Comparison of ENCODE assay signal across 23 cellular contexts in the genomic region with DNA sequence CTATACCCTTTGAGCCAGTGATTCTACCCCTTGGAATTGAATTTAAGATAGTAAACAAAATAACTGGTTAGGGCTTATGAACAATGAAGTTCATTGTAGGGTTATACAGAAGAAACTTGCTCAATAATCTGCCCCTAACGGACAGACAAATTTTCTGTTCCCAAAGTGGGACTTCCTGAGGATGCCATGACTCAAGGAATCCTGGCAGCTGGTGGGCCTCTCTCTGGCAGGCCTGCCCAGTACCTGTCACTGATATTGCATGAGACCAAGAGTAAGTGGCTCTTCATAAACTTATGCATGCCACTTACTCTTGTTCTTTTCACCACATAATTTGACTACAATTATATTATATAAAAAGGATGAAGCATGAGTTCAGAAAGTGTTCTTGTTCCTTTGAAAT. TPM values are rescaled to one million over a fixed set of nuclear protein-coding genes. Genes with fewer than 3 reads are reported as not detected.
A peak's percentile ranks its signal among the peaks of the same experiment; 100 is the strongest.
DNase-seq lines count a peak whose midpoint lies in the region; ATAC-seq and TF ChIP-seq lines count a peak whose summit lies in the region.
"Had no signal": no experiment of that assay in that cellular context is flagged by ENCODE, and none has a peak within 500 bp of the region (broad histone marks: within the 10 kb centered on the region; RNA-seq: fewer than 3 reads in every experiment).

No MANE protein-coding gene starts in this region.

- no peaks in the 10 kb centered on the region for H3K27me3 ChIP-seq in heart left ventricle
- H3K27me3 ChIP-seq: SJCRH30 had no signal

- 16 to 36% (median 22%) methylated on average over 1 of the region's 1 CpG for WGBS in heart left ventricle, 4 donors

- H3K27ac Mint-ChIP-seq in central memory CD8-positive, alpha-beta T cell (ENCODE audit: low read depth), result peak overlapping the region; percentile 86
- H3K27ac Mint-ChIP-seq: GM23338 had no signal

- H3K36me3 Mint-ChIP-seq in central memory CD8-positive, alpha-beta T cell (ENCODE audit: insufficient read depth), result peaks cover 13% of the 10 kb centered on the region

- no peaks in the 10 kb centered on the region for H3K9me3 ChIP-seq in heart left ventricle
- H3K9me3 ChIP-seq: HAP-1, SJCRH30 had no signal

- DNase-seq in heart left ventricle (peak in 2 of 5 donors; percentile 35 to 58), Right ventricle myocardium inferior (ENCODE audit: missing footprints) (no peak), glomerular endothelial cell (ENCODE audit: extremely low read depth, low read depth, low spot score) (peak; percentile 18), germinal center (ENCODE audit: low spot score) (no peak), NCI-H524 treated with DMSO at 0.1 percent for 48 hours (lab: John Stamatoyannopoulos, UW) (no peak)
- DNase-seq in central memory CD8-positive, alpha-beta T cell (ENCODE audit: low spot score in 2 of 2), result no peak
- DNase-seq: AML-193; C1 segment of cervical spinal cord; CD8-positive, alpha-beta memory T cell; KG1; NCI-H1092 treated with DMSO at 0.1 percent for 48 hours; NCI-H1436 treated with DMSO at 0.1 percent for 48 hours; NCI-H2029; NCI-H226; NCI-H510A treated with DMSO at 0.1 percent for 48 hours; NCI-H774; NK-92 treated with Interleukin-12 subunit alpha and Interleukin-12 subunit beta, amount 100 ng/mL, for 24 hours; SJCRH30 had no signal

- H3K36me3 ChIP-seq in heart left ventricle, result no peaks in the 10 kb centered on the region
- H3K36me3 ChIP-seq: HAP-1, SJCRH30 had no signal

- no peaks in the 10 kb centered on the region for H3K9me3 Mint-ChIP-seq in central memory CD8-positive, alpha-beta T cell
- H3K9me3 Mint-ChIP-seq: CD8-positive, alpha-beta memory T cell; GM23338 had no signal

- H3K4me3 Mint-ChIP-seq in central memory CD8-positive, alpha-beta T cell, result no peak overlapping the region
- H3K4me3 Mint-ChIP-seq: CD8-positive, alpha-beta memory T cell; GM23338 had no signal

- H3K4me1 Mint-ChIP-seq in central memory CD8-positive, alpha-beta T cell, result peaks cover 72% of the 10 kb centered on the region

- TF ChIP-seq CTCF in heart left ventricle (IDR thresholded peaks at IDR 0.05), result no peak

- TF ChIP-seq POLR2A in heart left ventricle (IDR thresholded peaks at IDR 0.05), result no peak

- H3K27ac ChIP-seq in heart left ventricle, result peak overlapping the region in 6 of 12 donors; percentile 26 to 70 (median 42)
- H3K27ac ChIP-seq: RWPE1, SJCRH30 had no signal

- ATAC-seq in heart left ventricle, result peak in 3 of 4 donors; percentile 49 to 71 (median 68)
- ATAC-seq in Right ventricle myocardium inferior, result no peak
- ATAC-seq in central memory CD8-positive, alpha-beta T cell (replicated peaks; ENCODE audit: extremely low read depth, poor library complexity, severe bottlenecking), result no peak
- no peak for ATAC-seq in HG02763 (IDR thresholded peaks at IDR 0.05; ENCODE audit: unreplicated experiment)
- ATAC-seq: GM23338 had no signal

- H3K4me1 ChIP-seq in heart left ventricle, result peaks cover 0 to 49% (median 17%) of the 10 kb centered on the region in 12 donors
- H3K4me1 ChIP-seq: HAP-1, SJCRH30 had no signal

- H3K4me3 ChIP-seq in heart left ventricle, result no peak overlapping the region
- H3K4me3 ChIP-seq: GM23338, HAP-1, SJCRH30 had no signal

- H3K27me3 Mint-ChIP-seq in central memory CD8-positive, alpha-beta T cell, result no peaks in the 10 kb centered on the region
- H3K27me3 Mint-ChIP-seq: CD8-positive, alpha-beta memory T cell had no signal

- intact Hi-C loops in heart left ventricle (cut with DNase I), result no loop called here
- intact Hi-C loops in Right ventricle myocardium inferior (cut with DNase I), result no loop called here

RNA-seq across cellular contexts. Expression of gene GPRIN3, which starts 41.5 kb away (rescaled TPM):
- total RNA-seq in heart left ventricle (10 to 100 TPM in 7 of 9 donors, 1 to 10 TPM in 2; 6.3 to 16.5 (median 13.8) TPM), Right ventricle myocardium inferior (5.9 TPM), glomerular endothelial cell (5.5 and 22.9 TPM in 2 replicates)
- 1 to 10 TPM; 2.4 to 4.4 TPM for polyA plus RNA-seq in heart left ventricle
- total RNA-seq: Daoy had no signal

Comparison
In these comparisons a context has a peak if more than half of its experiments do, and no peak if none do; other contexts are left out.
1. ATAC-seq: peak in heart left ventricle (3 of 4); none in Right ventricle myocardium inferior (single experiment), central memory CD8-positive, alpha-beta T cell (single experiment) and HG02763 (single experiment).